Comparison of ENCODE assay signal across 9 cellular contexts in genomic region chr1:197197430-197197997, GRCh38. TPM values are rescaled to one million over a fixed set of nuclear protein-coding genes. Genes with fewer than 3 reads are reported as not detected.
DNase-seq lines count a peak whose midpoint lies in the region; ATAC-seq and TF ChIP-seq lines count a peak whose summit lies in the region.
"Had no signal": no experiment of that assay in that cellular context is flagged by ENCODE, and none has a peak within 500 bp of the region (broad histone marks: within the 10 kb centered on the region; RNA-seq: fewer than 3 reads in every experiment).

No MANE protein-coding gene starts in this region.

- H3K4me1 ChIP-seq in CD4-positive, CD25-positive, alpha-beta regulatory T cell (ENCODE audit: control insufficient read depth, insufficient read depth, low read length, poor library complexity, severe bottlenecking) = peaks cover 68% of the 10 kb centered on the region
- H3K4me1 ChIP-seq in HUES64 (ENCODE audit: insufficient read depth, low read length) (peaks cover 37% of the 10 kb centered on the region), mammary epithelial cell (ENCODE audit: insufficient read depth, low read length) (peaks cover 15% of the 10 kb centered on the region)
- peaks cover 25 to 36% of the 10 kb centered on the region in 2 donors for H3K4me1 ChIP-seq in naive thymus-derived CD4-positive, alpha-beta T cell (ENCODE audit: control insufficient read depth in 2 of 2, insufficient read depth in 2 of 2, low read length in 2 of 2)

- peak overlapping the region; percentile 72 to 99 (median 92) for H3K4me3 Mint-ChIP-seq in CD4-positive, CD25-positive, alpha-beta regulatory T cell
- H3K4me3 Mint-ChIP-seq in naive thymus-derived CD4-positive, alpha-beta T cell = peak overlapping the region; percentile 15 to 98 (median 94)

- CTCF ChIA-PET in mammary epithelial cell (lab: Charles Lee; ENCODE audit: low non-redundant PET) = no interaction called here
- CTCF ChIA-PET in naive thymus-derived CD4-positive, alpha-beta T cell (lab: Charles Lee) = no interaction called here

- 92% methylated on average over 3 of the region's 5 CpGs for WGBS in HUES64
- 96% methylated on average over 4 of the region's 5 CpGs for WGBS in mammary epithelial cell (ENCODE audit: low coverage, missing lambda C conversion rate)

- H2AFZ ChIP-seq in mammary epithelial cell (ENCODE audit: low read depth, low read length) = no peak overlapping the region

- in situ Hi-C loops in mammary epithelial cell (cut with MboI; ENCODE audit: low sequenced_read_pairs in 2 of 2) = no loop called here

- peaks cover 0 to 1% (median 0%) of the 10 kb centered on the region in 7 donors for H3K9me3 Mint-ChIP-seq in CD4-positive, CD25-positive, alpha-beta regulatory T cell
- H3K9me3 Mint-ChIP-seq in naive thymus-derived CD4-positive, alpha-beta T cell = peaks cover 0 to 2% (median 0%) of the 10 kb centered on the region in 11 donors

- H3K27ac ChIP-seq in CD4-positive, CD25-positive, alpha-beta regulatory T cell (ENCODE audit: insufficient read depth, low read length, poor library complexity, severe bottlenecking) = no peak overlapping the region
- H3K27ac ChIP-seq in HUES64 (ENCODE audit: low read depth, low read length) (no peak overlapping the region), mammary epithelial cell (ENCODE audit: insufficient read depth, low read depth, low read length) (no peak overlapping the region)
- no peak overlapping the region for H3K27ac ChIP-seq in naive thymus-derived CD4-positive, alpha-beta T cell (ENCODE audit: low read depth, low read length)

- no peak for DNase-seq in CD4-positive, CD25-positive, alpha-beta regulatory T cell
- no peak for DNase-seq in mammary epithelial cell
- DNase-seq in naive thymus-derived CD4-positive, alpha-beta T cell = no peak
- no peak for DNase-seq in NK-92 treated with Interleukin-12 subunit alpha and Interleukin-12 subunit beta, amount 100 ng/mL, for 24 hours (lab: John Stamatoyannopoulos, UW)
- no peak for DNase-seq in HuH-7.5 (ENCODE audit: low spot score)
- DNase-seq: NCI-H748 treated with DMSO at 0.1 percent for 48 hours had no signal

- H3K36me3 Mint-ChIP-seq in CD4-positive, CD25-positive, alpha-beta regulatory T cell = no peaks in the 10 kb centered on the region
- H3K36me3 Mint-ChIP-seq in naive thymus-derived CD4-positive, alpha-beta T cell = peaks cover 0 to 14% (median 6%) of the 10 kb centered on the region in 5 donors

- no peak overlapping the region for H3K27ac Mint-ChIP-seq in CD4-positive, CD25-positive, alpha-beta regulatory T cell
- H3K27ac Mint-ChIP-seq in naive thymus-derived CD4-positive, alpha-beta T cell = peak overlapping the region in 3 of 9 donors; percentile 5 to 32 (median 15)

- H3K4me2 ChIP-seq in mammary epithelial cell (ENCODE audit: insufficient read depth, low read depth, low read length) = peak overlapping the region; percentile 87

- H3K79me2 ChIP-seq in mammary epithelial cell (ENCODE audit: insufficient read depth, low read length) = peaks cover 61% of the 10 kb centered on the region

- H3K36me3 ChIP-seq in CD4-positive, CD25-positive, alpha-beta regulatory T cell (ENCODE audit: control insufficient read depth, insufficient read depth, low read length) = no peaks in the 10 kb centered on the region
- H3K36me3 ChIP-seq in HUES64 (ENCODE audit: insufficient read depth, low read length) = no peaks in the 10 kb centered on the region
- H3K36me3 ChIP-seq in mammary epithelial cell (ENCODE audit: insufficient read depth, low read length) = no peaks in the 10 kb centered on the region
- H3K36me3 ChIP-seq in naive thymus-derived CD4-positive, alpha-beta T cell (ENCODE audit: control insufficient read depth in 2 of 3, insufficient read depth in 3 of 3, low read length in 3 of 3) = peaks cover 0 to 5% (median 0%) of the 10 kb centered on the region in 3 experiments

- peaks cover 58 to 89% (median 77%) of the 10 kb centered on the region in 4 donors for H3K4me1 Mint-ChIP-seq in CD4-positive, CD25-positive, alpha-beta regulatory T cell
- H3K4me1 Mint-ChIP-seq in naive thymus-derived CD4-positive, alpha-beta T cell = peaks cover 47 to 90% (median 78%) of the 10 kb centered on the region in 7 donors

- dilution Hi-C loops in mammary epithelial cell (cut with HindIII; ENCODE audit: low sequenced_read_pairs) = no loop called here

- peak overlapping the region; percentile 85 for H3K4me3 ChIP-seq in CD4-positive, CD25-positive, alpha-beta regulatory T cell (ENCODE audit: low read depth, low read length)
- H3K4me3 ChIP-seq in HUES64 (ENCODE audit: low read length) = peak overlapping the region; percentile 86
- peak overlapping the region in 2 of 3 experiments; percentile 44 to 59 for H3K4me3 ChIP-seq in mammary epithelial cell (replicated peaks in 1 of 3; ENCODE audit: insufficient read depth in 1 of 3, low read depth in 2 of 3, low read length in 3 of 3)
- no peak overlapping the region for H3K4me3 ChIP-seq in naive thymus-derived CD4-positive, alpha-beta T cell (ENCODE audit: low read length)

- H3K9ac ChIP-seq in HUES64 (ENCODE audit: low read depth, low read length) (no peak overlapping the region), mammary epithelial cell (ENCODE audit: insufficient read depth, low read length) (no peak overlapping the region)

- POLR2A ChIA-PET in naive thymus-derived CD4-positive, alpha-beta T cell (lab: Charles Lee) = no interaction called here

- TF ChIP-seq CTCF in mammary epithelial cell (conservative IDR thresholded peaks at IDR 0.05 in 1 of 2, IDR thresholded peaks at IDR 0.05 in 1 of 2; ENCODE audit: extremely low read depth in 1 of 2, insufficient read depth in 1 of 2, low read depth in 1 of 2, low read length in 2 of 2) = no peak

- H3K9me3 ChIP-seq in CD4-positive, CD25-positive, alpha-beta regulatory T cell (ENCODE audit: control insufficient read depth in 2 of 2, low read length in 2 of 2) = no peaks in the 10 kb centered on the region
- H3K9me3 ChIP-seq in HUES64 (ENCODE audit: insufficient read depth, low read depth, low read length) = no peaks in the 10 kb centered on the region
- H3K9me3 ChIP-seq in mammary epithelial cell (replicated peaks; ENCODE audit: insufficient read depth, low read length) = no peaks in the 10 kb centered on the region
- no peaks in the 10 kb centered on the region for H3K9me3 ChIP-seq in naive thymus-derived CD4-positive, alpha-beta T cell (ENCODE audit: control insufficient read depth in 2 of 3, low read length in 3 of 3)

- no peaks in the 10 kb centered on the region for H3K27me3 ChIP-seq in CD4-positive, CD25-positive, alpha-beta regulatory T cell (ENCODE audit: control insufficient read depth, insufficient read depth, low read length)
- no peaks in the 10 kb centered on the region for H3K27me3 ChIP-seq in HUES64 (ENCODE audit: insufficient read depth, low read length)
- H3K27me3 ChIP-seq in mammary epithelial cell (ENCODE audit: insufficient read depth, low read length) = no peaks in the 10 kb centered on the region
- H3K27me3 ChIP-seq in naive thymus-derived CD4-positive, alpha-beta T cell (ENCODE audit: control insufficient read depth in 2 of 2, insufficient read depth in 2 of 2, low read length in 2 of 2) = no peaks in the 10 kb centered on the region

- ATAC-seq in CD4-positive, CD25-positive, alpha-beta regulatory T cell (ENCODE audit: low read depth in 2 of 2) = no peak
- no peak for ATAC-seq in naive thymus-derived CD4-positive, alpha-beta T cell
- ATAC-seq in HG03378 (IDR thresholded peaks at IDR 0.05; ENCODE audit: unreplicated experiment) (no peak), HG03280 (IDR thresholded peaks at IDR 0.05; ENCODE audit: unreplicated experiment) (no peak)

- H4K20me1 ChIP-seq in mammary epithelial cell (ENCODE audit: insufficient read depth, low read length) = no peaks in the 10 kb centered on the region

- intact Hi-C loops in mammary epithelial cell (cut with micrococcal nuclease) = no loop called here
- intact Hi-C loops in naive thymus-derived CD4-positive, alpha-beta T cell (cut with micrococcal nuclease) = no loop called here

- BruUV-seq in mammary epithelial cell (replicated peaks; lab: Mats Ljungman, UMichigan) = no TSS peak

- no peaks in the 10 kb centered on the region for H3K27me3 Mint-ChIP-seq in CD4-positive, CD25-positive, alpha-beta regulatory T cell
- H3K27me3 Mint-ChIP-seq in naive thymus-derived CD4-positive, alpha-beta T cell = peaks cover 0 to 3% (median 0%) of the 10 kb centered on the region in 5 donors

RNA-seq across cellular contexts. Expression of gene ZBTB41, which starts 3.6 kb away (rescaled TPM):
- total RNA-seq in CD4-positive, CD25-positive, alpha-beta regulatory T cell = 11.7 TPM
- polyA plus RNA-seq in CD4-positive, CD25-positive, alpha-beta regulatory T cell = 1 to 10 TPM; 2.4 to 3.7 (median 3.0) TPM
- polyA plus RNA-seq in HUES64 (2013, experiment 1 of 2) = 2.4 TPM
- 3.2 TPM for polyA plus RNA-seq in HUES64 (2013, experiment 2 of 2)
- total RNA-seq in mammary epithelial cell = 10 to 100 TPM; 11.2 to 23.5 TPM
- polyA plus RNA-seq in mammary epithelial cell = 3.1 TPM
- 8.4 TPM for polyA minus RNA-seq in mammary epithelial cell
- total RNA-seq in naive thymus-derived CD4-positive, alpha-beta T cell = 10 to 100 TPM in 2 of 5 experiments, 1 to 10 TPM in 3; 5.9 to 13.6 (median 7.2) TPM
- polyA plus RNA-seq in naive thymus-derived CD4-positive, alpha-beta T cell = 1 to 10 TPM; 3.4 to 4.2 TPM

RNA-seq across cellular contexts. Expression of gene ASPM, which starts 51.0 kb away (rescaled TPM):
- total RNA-seq in CD4-positive, CD25-positive, alpha-beta regulatory T cell = 3.2 TPM
- polyA plus RNA-seq in CD4-positive, CD25-positive, alpha-beta regulatory T cell = under 1 TPM; 0.37 to 0.88 (median 0.54) TPM
- 28.2 TPM for polyA plus RNA-seq in HUES64 (2013, experiment 1 of 2)
- 32.4 TPM for polyA plus RNA-seq in HUES64 (2013, experiment 2 of 2)
- total RNA-seq in mammary epithelial cell = 10 to 100 TPM in 1 of 2 donors, 1 to 10 TPM in 1; 3.2 to 21.9 TPM
- 6.7 TPM for polyA plus RNA-seq in mammary epithelial cell
- 22.8 TPM for polyA minus RNA-seq in mammary epithelial cell
- total RNA-seq in naive thymus-derived CD4-positive, alpha-beta T cell = 10 to 100 TPM in 1 of 5 experiments, under 1 TPM in 4; 0.08 to 48.8 (median 0.24) TPM
- polyA plus RNA-seq in naive thymus-derived CD4-positive, alpha-beta T cell = under 1 TPM in 1 of 2 donors, not detected in 1; 0.03 TPM
